8 cellular contexts compared by ENCODE assay signal in the genomic region with DNA sequence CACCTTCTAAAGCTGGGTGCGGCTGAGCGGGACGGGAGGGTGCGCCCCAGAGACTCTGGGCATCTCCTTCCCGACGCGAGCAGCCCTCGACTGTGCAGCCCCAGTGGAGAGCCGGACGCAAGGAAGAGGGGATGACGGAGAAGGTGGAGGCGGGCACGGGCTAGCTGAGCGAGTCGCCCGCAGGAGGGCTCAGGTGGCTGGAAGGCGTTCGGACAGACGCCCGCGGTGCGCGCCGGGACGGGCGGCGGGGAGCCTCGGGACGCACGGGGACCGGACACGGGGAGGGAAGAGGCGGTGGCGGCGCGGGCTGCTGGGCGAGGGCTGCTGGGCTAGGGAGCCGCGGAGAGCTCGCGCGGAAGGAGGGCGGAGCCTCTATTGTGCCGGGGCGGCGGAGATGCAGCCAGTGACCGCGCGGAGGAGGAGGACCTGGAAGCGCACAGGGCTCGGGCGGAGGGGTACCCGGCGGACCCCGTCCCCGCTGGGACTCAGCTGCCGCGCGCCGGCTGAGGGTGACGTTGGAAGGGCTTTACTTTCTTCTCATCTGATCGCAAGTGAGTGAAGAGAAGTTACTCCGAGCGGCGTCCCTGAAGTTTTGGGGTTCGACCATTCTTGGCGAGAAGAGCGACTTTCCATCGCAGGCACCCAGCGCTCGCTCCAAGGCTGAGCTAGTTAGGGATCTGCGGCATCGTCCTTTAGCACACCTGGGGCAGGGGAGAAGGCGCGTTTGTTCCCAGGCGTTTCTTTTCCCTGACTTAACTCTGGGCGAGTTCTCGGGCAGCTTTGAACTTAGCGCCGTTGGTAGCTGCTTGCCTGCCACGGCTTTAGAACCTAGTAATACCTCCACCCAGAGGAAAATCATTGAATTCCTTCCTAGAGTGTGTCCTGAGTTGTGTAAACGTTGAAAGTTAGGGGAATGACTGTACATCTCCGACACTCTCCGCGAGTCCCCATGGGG. TPM values are rescaled to one million over a fixed set of nuclear protein-coding genes. Genes with fewer than 3 reads are reported as not detected.
A peak's percentile ranks its signal among the peaks of the same experiment; 100 is the strongest.
DNase-seq lines count a peak whose midpoint lies in the region; ATAC-seq, FAIRE-seq and TF ChIP-seq lines count a peak whose summit lies in the region.

TSS of gene OLFML2B (minus strand) at position 323 of the 955 bp plus-strand sequence. CDS start 439 bp downstream, outside the sequence.

- TF ChIP-seq RAD21 in A549 (conservative IDR thresholded peaks at IDR 0.05 in 1 of 2, IDR thresholded peaks at IDR 0.05 in 1 of 2): peak; percentile 48 to 61

- peaks cover 3% of the 10 kb centered on the region; the same call in 1 of the 3 replicates for H3K9me3 ChIP-seq in A549
- H3K9me3 ChIP-seq in upper lobe of left lung: no peaks in the 10 kb centered on the region

- in situ Hi-C loops in SK-MEL-5 (cut with HindIII; ENCODE audit: low pct_unique_long_range_greater_than_20kb, low sequenced_read_pairs): no loop called here

- H3K27ac Mint-ChIP-seq in activated naive CD8-positive, alpha-beta T cell: no peak within 1 kb of the TSS

- intact Hi-C loops in Right ventricle myocardium inferior (cut with DNase I): no loop called here

- H3K27me3 Mint-ChIP-seq in activated naive CD8-positive, alpha-beta T cell: peaks cover 16% of the 10 kb centered on the region

- peak within 1 kb of the TSS; percentile 95 for H3K4me3 Mint-ChIP-seq in activated naive CD8-positive, alpha-beta T cell

- H3K27me3 ChIP-seq in upper lobe of left lung: peaks cover 0 to 3% (median 0%) of the 10 kb centered on the region in 4 donors

- TF ChIP-seq POLR2A in A549 (IDR thresholded peaks at IDR 0.05; ENCODE audit: low read length): no peak
- peak in 1 of 4 donors; percentile 82 for TF ChIP-seq POLR2A in upper lobe of left lung (IDR thresholded peaks at IDR 0.05)

- peaks cover 9% of the 10 kb centered on the region for H3K4me1 Mint-ChIP-seq in activated naive CD8-positive, alpha-beta T cell (ENCODE audit: low read depth)

- TF ChIP-seq EP300 in A549 (IDR thresholded peaks at IDR 0.05): no peak
- no peak for TF ChIP-seq EP300 in upper lobe of left lung (IDR thresholded peaks at IDR 0.05)

- no peaks in the 10 kb centered on the region for H3K36me3 ChIP-seq in upper lobe of left lung

- peak within 1 kb of the TSS; percentile 91 for H3K4me2 ChIP-seq in A549

- H3K4me1 ChIP-seq in A549: peaks cover 5% of the 10 kb centered on the region
- H3K4me1 ChIP-seq in upper lobe of left lung: peaks cover 24 to 40% (median 30%) of the 10 kb centered on the region in 4 donors

- DNase-seq in A549 (ENCODE audit: low read depth in 1 of 2, low spot score in 1 of 2) (peak; percentile 70 to 84), HuH-7 (ENCODE audit: low spot score) (peak; percentile 68), SK-MEL-5 (ENCODE audit: low read depth, low spot score) (peak; percentile 60), Right ventricle myocardium inferior (ENCODE audit: missing footprints) (peak; percentile 88), occipital lobe (lab: John Stamatoyannopoulos, UW) (peak; percentile 13), upper lobe of left lung (peak; percentile 66 to 93)

- H3K36me3 Mint-ChIP-seq in activated naive CD8-positive, alpha-beta T cell: peaks cover 5% of the 10 kb centered on the region

- H3K27ac ChIP-seq in A549 (peak within 1 kb of the TSS; percentile 53 to 80; a peak in 5 of 6 replicates), upper lobe of left lung (peak within 1 kb of the TSS; percentile 41 to 82 (median 52))

- peak; percentile 13 for FAIRE-seq in A549 (lab: Jason Lieb, UNC)

- TF ChIP-seq CTCF in A549 (IDR thresholded peaks at IDR 0.05): peak; percentile 45
- TF ChIP-seq CTCF in upper lobe of left lung (IDR thresholded peaks at IDR 0.05): no peak

- WGBS in A549 (ENCODE audit: missing lambda C conversion rate): 1% methylated on average over 29 of the region's 85 CpGs
- WGBS in upper lobe of left lung, 2 donors: 2 to 3% methylated on average over 29 to 60 of the region's 85 CpGs

- H3K4me3 ChIP-seq in A549 (peak within 1 kb of the TSS; percentile 68), upper lobe of left lung (peak within 1 kb of the TSS; percentile 48 to 63 (median 58))

- POLR2A ChIA-PET in A549 (lab: Yijun Ruan, JAX): interaction anchor here (0.6 kb wide), 2 partner anchors 139 to 250 kb away, joined by 3 to 4 read pairs; no protein-coding TSS in a partner anchor

- ATAC-seq in A549 (peak; percentile 96 to 97), GM18498 (IDR thresholded peaks at IDR 0.05; ENCODE audit: unreplicated experiment) (peak; percentile 67), Right ventricle myocardium inferior (peak; percentile 88), upper lobe of left lung (ENCODE audit: low FRiP score in 2 of 2) (peak; percentile 74 to 95)

- H3K9me3 Mint-ChIP-seq in activated naive CD8-positive, alpha-beta T cell (ENCODE audit: low read depth): no peaks in the 10 kb centered on the region

- CTCF ChIA-PET in A549 (lab: Yijun Ruan, JAX): interaction anchor here (0.7 to 3.9 kb wide), 16 partner anchors 9 to 290 kb away, joined by 3 to 45 read pairs (median 3); no protein-coding TSS in a partner anchor

TF ChIP-seq in A549, 52 proteins besides CTCF, POLR2A, EP300 and RAD21:
- peak; percentile 69; the same call in 1 of the 2 replicates for TF ChIP-seq HDAC2 (IDR thresholded peaks at IDR 0.05)
- no peak for TF ChIP-seq EHMT2 (IDR thresholded peaks at IDR 0.05; ENCODE audit: low read depth)
- peak; percentile 61 for TF ChIP-seq SMC3 (IDR thresholded peaks at IDR 0.05)
- no peak for TF ChIP-seq MAZ (IDR thresholded peaks at IDR 0.05; ENCODE audit: borderline replicate concordance, low read depth, low read length)
- no peak for TF ChIP-seq NR3C1 (IDR thresholded peaks at IDR 0.05)

RNA-seq across cellular contexts. Expression of gene OLFML2B, which starts in this region (rescaled TPM):
- polyA plus RNA-seq in A549 (2011; rRNA removed) (0.10 and 0.21 TPM in 2 replicates), A549 (2017; fragmentation: RNase III; extraction: RNeasy Plus Mini Kit Qiagen cat#74134 plus additional on column Dnase treatment) (0.45 to 0.79 TPM (median 0.75 TPM) in 3 replicates)
- 0.16 and 0.17 TPM in 2 replicates for polyA plus RNA-seq in A549 (2012; cell fraction: cytosol; rRNA removed)
- 0.51 and 0.54 TPM in 2 replicates for polyA plus RNA-seq in A549 (2012; cell fraction: nucleus; rRNA removed)
- polyA minus RNA-seq in A549 (2011; rRNA and poly(A)+ RNA removed): 0.39 and 0.41 TPM in 2 replicates
- 0.16 and 1.1 TPM in 2 replicates for total RNA-seq in SK-MEL-5 (2014; rRNA removed; shearing (Covaris generic))
- 0.83 and 1.5 TPM in 2 replicates for polyA plus RNA-seq in SK-MEL-5 (2015; cell fraction: cytosol; rRNA removed)
- polyA plus RNA-seq in SK-MEL-5 (2015; cell fraction: nucleus; rRNA removed): 0.22 and 0.54 TPM in 2 replicates
- total RNA-seq in Right ventricle myocardium inferior (4.2 TPM), occipital lobe (0.94 TPM), upper lobe of left lung (10 to 100 TPM in 3 of 6 donors, 1 to 10 TPM in 3; 5.1 to 51.3 (median 9.9) TPM)

Comparison
In these comparisons a context has a peak if more than half of its experiments do, and no peak if none do; other contexts are left out.
1. Peak in every context shown above with its lines: DNase-seq, ATAC-seq, H3K4me3 ChIP-seq and H3K27ac ChIP-seq.
2. Peak in DNase-seq, ATAC-seq, H3K4me3 ChIP-seq, H3K27ac ChIP-seq and H3K4me2 ChIP-seq in A549; RNA of the gene not detected or under 1 TPM.
3. Peak in DNase-seq in occipital lobe; RNA of the gene not detected or under 1 TPM.
4. DNase-seq: peak in every context shown above with its lines; median percentile 88 in Right ventricle myocardium inferior; 80 in upper lobe of left lung; 77 in A549; 68 in HuH-7; 60 in SK-MEL-5; 13 in occipital lobe.